Comparison of ENCODE assay signal across 29 cellular contexts in the genomic region with DNA sequence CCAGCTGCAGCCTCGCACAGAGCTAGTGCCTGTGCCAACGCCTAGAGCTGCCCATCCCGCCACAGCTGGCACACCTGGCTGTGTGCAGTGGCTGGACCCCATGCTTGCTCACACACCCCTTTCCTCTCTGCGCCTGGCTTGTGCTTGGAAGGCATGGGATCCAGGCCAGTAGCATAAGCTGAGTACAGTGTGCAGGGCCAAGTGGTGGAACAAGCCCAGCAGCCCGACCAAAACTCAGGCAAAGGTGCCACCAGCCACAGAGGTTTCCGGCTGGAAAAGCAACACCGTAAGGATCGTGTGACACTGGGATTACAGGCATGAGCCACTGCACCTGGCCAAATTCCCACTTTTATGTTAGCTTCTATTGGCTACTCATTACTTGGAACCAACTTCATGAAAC.
"Had no signal": no experiment of that assay in that cellular context is flagged by ENCODE, and none has a peak within 500 bp of the region (broad histone marks: within the 10 kb centered on the region; RNA-seq: fewer than 3 reads in every experiment).

No MANE protein-coding gene starts in this region.

- H3K9me3 Mint-ChIP-seq: naive thymus-derived CD8-positive, alpha-beta T cell; natural killer cell treated with Interleukin-12 subunit alpha and Interleukin-12 subunit beta and Interleukin-15 and Interleukin-18, amount 100 ng/mL, for 72 hours; nephron progenitor cell; neural crest cell; stimulated activated effector memory CD8-positive, alpha-beta T cell treated with anti-CD3 and anti-CD28 coated beads, Interleukin-12 subunit alpha, Interleukin-12 subunit beta, amount 100 ng/mL, for 72 hours; stimulated activated naive CD8-positive, alpha-beta T cell treated with anti-CD3 and anti-CD28 coated beads, Interleukin-15, Interleukin-2, amounts not matched to agents 100 ng/mL and 50 ng/mL, for 24 hours; type B pancreatic cell had no signal

- H3K27me3 Mint-ChIP-seq: naive thymus-derived CD8-positive, alpha-beta T cell; natural killer cell treated with Interleukin-12 subunit alpha and Interleukin-12 subunit beta and Interleukin-15 and Interleukin-18, amount 100 ng/mL, for 72 hours; progenitor cell of endocrine pancreas; stimulated activated naive B cell treated with anti-CD40 and anti-IgM and Interleukin-4, amounts not matched to agents 10 μg/mL and 1 μg/mL and 100 μg/mL, for 72 hours; stimulated activated naive CD8-positive, alpha-beta T cell treated with anti-CD3 and anti-CD28 coated beads, Interleukin-15, Interleukin-2, amounts not matched to agents 100 ng/mL and 50 ng/mL, for 24 hours; type B pancreatic cell had no signal

- H3K4me3 Mint-ChIP-seq: naive thymus-derived CD8-positive, alpha-beta T cell; natural killer cell treated with Interleukin-12 subunit alpha and Interleukin-12 subunit beta and Interleukin-15 and Interleukin-18, amount 100 ng/mL, for 72 hours; nephron progenitor cell; neural crest cell; stimulated activated effector memory CD8-positive, alpha-beta T cell treated with anti-CD3 and anti-CD28 coated beads, Interleukin-12 subunit alpha, Interleukin-12 subunit beta, amount 100 ng/mL, for 72 hours; stimulated activated naive B cell treated with anti-CD40 and anti-IgM and Interleukin-4, amounts not matched to agents 10 μg/mL and 1 μg/mL and 100 μg/mL, for 72 hours; stimulated activated naive CD8-positive, alpha-beta T cell treated with anti-CD3 and anti-CD28 coated beads, Interleukin-15, Interleukin-2, amounts not matched to agents 100 ng/mL and 50 ng/mL, for 24 hours; type B pancreatic cell had no signal

- DNase-seq: naive thymus-derived CD8-positive, alpha-beta T cell; nephron progenitor cell; occipital lobe; ovary; posterior cingulate gyrus; psoas muscle; right cardiac atrium; right lobe of liver; sigmoid colon; small intestine; stimulated activated CD4-positive, alpha-beta T cell treated with anti-CD3 and anti-CD28 coated beads, Interleukin-15, amount 100 ng/mL, for 24 hours; stimulated activated CD4-positive, alpha-beta T cell treated with anti-CD3 and anti-CD28 coated beads, Interleukin-2, amount 100 ng/mL, for 24 hours; stimulated activated CD4-positive, alpha-beta T cell treated with anti-CD3 and anti-CD28 coated beads, Interleukin-2, amount 100 ng/mL, for 48 hours; stimulated activated CD4-positive, alpha-beta T cell treated with anti-CD3 and anti-CD28 coated beads, Interleukin-4, amount 100 ng/mL, for 24 hours; stimulated activated naive B cell treated with anti-CD40 and anti-IgM and Interleukin-4, amounts not matched to agents 10 μg/mL and 1 μg/mL and 100 μg/mL, for 72 hours; stimulated activated naive CD4-positive, alpha-beta T cell treated with Interleukin-2 at 50 U/mL for 16 hours; stomach; thyroid gland; upper lobe of right lung had no signal

- H3K9ac ChIP-seq: parathyroid adenoma had no signal

- H3K27ac ChIP-seq: ovary, parathyroid adenoma, psoas muscle, right lobe of liver, sigmoid colon, stomach, thoracic aorta, thyroid gland, tibial nerve, upper lobe of right lung, vagina had no signal

- H3K27me3 ChIP-seq: ovary, right lobe of liver, sigmoid colon, stomach, thyroid gland, tibial nerve, upper lobe of right lung, vagina had no signal

- H3K36me3 Mint-ChIP-seq: natural killer cell treated with Interleukin-12 subunit alpha and Interleukin-12 subunit beta and Interleukin-15 and Interleukin-18, amount 100 ng/mL, for 72 hours had no signal

- H3K4me1 ChIP-seq: parathyroid adenoma, psoas muscle, right lobe of liver, sigmoid colon, thyroid gland, upper lobe of right lung, vagina had no signal

- H3K36me3 ChIP-seq: ovary, right lobe of liver, thyroid gland had no signal

- H3K4me3 ChIP-seq: ovary, psoas muscle, right lobe of liver, sigmoid colon, stomach, thoracic aorta, thyroid gland, tibial nerve, upper lobe of right lung, vagina had no signal

- H3K9me3 ChIP-seq: ovary, psoas muscle, right lobe of liver, sigmoid colon, stomach, thoracic aorta, thyroid gland, tibial nerve, upper lobe of right lung, vagina had no signal

- ATAC-seq: naive thymus-derived CD8-positive, alpha-beta T cell; natural killer cell treated with Interleukin-12 subunit alpha and Interleukin-12 subunit beta and Interleukin-15 and Interleukin-18, amount 100 ng/mL, for 72 hours; psoas muscle; right cardiac atrium; right lobe of liver; stimulated activated effector memory CD8-positive, alpha-beta T cell treated with anti-CD3 and anti-CD28 coated beads, Interleukin-12 subunit alpha, Interleukin-12 subunit beta, amount 100 ng/mL, for 72 hours; stimulated activated naive B cell treated with anti-CD40 and anti-IgM and Interleukin-4, amounts not matched to agents 10 μg/mL and 1 μg/mL and 100 μg/mL, for 72 hours; upper lobe of right lung had no signal

- H2AFZ ChIP-seq: parathyroid adenoma had no signal

- H3K27ac Mint-ChIP-seq: natural killer cell treated with Interleukin-12 subunit alpha and Interleukin-12 subunit beta and Interleukin-15 and Interleukin-18, amount 100 ng/mL, for 72 hours; nephron progenitor cell; progenitor cell of endocrine pancreas; stimulated activated effector memory CD8-positive, alpha-beta T cell treated with anti-CD3 and anti-CD28 coated beads, Interleukin-12 subunit alpha, Interleukin-12 subunit beta, amount 100 ng/mL, for 72 hours; stimulated activated naive B cell treated with anti-CD40 and anti-IgM and Interleukin-4, amounts not matched to agents 10 μg/mL and 1 μg/mL and 100 μg/mL, for 72 hours; stimulated activated naive CD8-positive, alpha-beta T cell treated with anti-CD3 and anti-CD28 coated beads, Interleukin-15, Interleukin-2, amounts not matched to agents 100 ng/mL and 50 ng/mL, for 24 hours; type B pancreatic cell had no signal
